In genomic region chr22:22912722-22913253, GRCh38 we compare ENCODE assay signal across 22 cellular contexts. TPM values are rescaled to one million over a fixed set of nuclear protein-coding genes. Genes with fewer than 3 reads are reported as not detected.
"Had no signal": no experiment of that assay in that cellular context is flagged by ENCODE, and none has a peak within 500 bp of the region (broad histone marks: within the 10 kb centered on the region; RNA-seq: fewer than 3 reads in every experiment).

No MANE protein-coding gene starts in this region.

- H3K9me3 ChIP-seq: esophagus muscularis mucosa, gastrocnemius medialis, left ventricle myocardium inferior, lower lobe of right lung, neutrophil, sigmoid colon had no signal

- H3K9me3 Mint-ChIP-seq: dendritic cell treated with granulocyte-macrophage colony-stimulating factor and Interleukin-4, amounts not matched to agents 40 ng/mL and 50 ng/mL, for 4 days; effector memory CD8-positive, alpha-beta T cell; memory B cell; mesothelial cell of epicardium; nephron had no signal

- H3K36me3 Mint-ChIP-seq: memory B cell, mesothelial cell of epicardium had no signal

- H3K36me3 ChIP-seq: esophagus muscularis mucosa, gastrocnemius medialis, left ventricle myocardium inferior, lower lobe of right lung, neutrophil, sigmoid colon had no signal

- H3K27ac Mint-ChIP-seq: dendritic cell treated with granulocyte-macrophage colony-stimulating factor and Interleukin-4, amounts not matched to agents 40 ng/mL and 50 ng/mL, for 4 days; effector memory CD8-positive, alpha-beta T cell; memory B cell; mesothelial cell of epicardium; nephron had no signal

- H3K27ac ChIP-seq: epithelial cell of prostate, esophagus muscularis mucosa, gastrocnemius medialis, left ventricle myocardium inferior, lower lobe of right lung, neutrophil, sigmoid colon, skin epidermis had no signal

- H3K27me3 Mint-ChIP-seq: memory B cell had no signal

- H3K4me3 Mint-ChIP-seq: dendritic cell treated with granulocyte-macrophage colony-stimulating factor and Interleukin-4, amounts not matched to agents 40 ng/mL and 50 ng/mL, for 4 days; effector memory CD8-positive, alpha-beta T cell; memory B cell; mesothelial cell of epicardium; nephron had no signal

- H3K4me1 ChIP-seq: esophagus muscularis mucosa, gastrocnemius medialis, left ventricle myocardium inferior, lower lobe of right lung, sigmoid colon had no signal

- ATAC-seq: effector memory CD8-positive, alpha-beta T cell; gastrocnemius medialis; left cardiac atrium; lower lobe of right lung had no signal

- DNase-seq: effector memory CD8-positive, alpha-beta T cell; gastrocnemius medialis; glutamatergic neuron; left cardiac atrium; left ventricle myocardium inferior; sigmoid colon; stimulated activated CD4-positive, alpha-beta T cell treated with anti-CD3 and anti-CD28 coated beads, Interleukin-12 subunit alpha, Interleukin-12 subunit beta, amount 100 ng/mL, for 4 hours; stimulated activated naive CD4-positive, alpha-beta T cell treated with Interleukin-2 at 50 U/mL for 16 hours; trophoblast cell had no signal

- H3K4me1 Mint-ChIP-seq: mesothelial cell of epicardium had no signal

- H3K4me3 ChIP-seq: esophagus muscularis mucosa, gastrocnemius medialis, left ventricle myocardium inferior, lower lobe of right lung, sigmoid colon, skin epidermis had no signal

- H3K27me3 ChIP-seq: gastrocnemius medialis, sigmoid colon had no signal

RNA-seq across cellular contexts. Expression of gene IGLL5, which starts 25.2 kb away (rescaled TPM):
- total RNA-seq: fibroblast of villous mesenchyme, mesothelial cell of epicardium, osteoblast, pulmonary artery endothelial cell had no signal
- polyA plus RNA-seq: keratinocyte had no signal
